Comparison of ENCODE assay signal across 8 cellular contexts in genomic region chr12:100127766-100128508, GRCh38. TPM values are rescaled to one million over a fixed set of nuclear protein-coding genes. Genes with fewer than 3 reads are reported as not detected.
A peak's percentile ranks its signal among the peaks of the same experiment; 100 is the strongest.
DNase-seq lines count a peak whose midpoint lies in the region; ATAC-seq and TF ChIP-seq lines count a peak whose summit lies in the region.
"Had no signal": no experiment of that assay in that cellular context is flagged by ENCODE, and none has a peak within 500 bp of the region (broad histone marks: within the 10 kb centered on the region; RNA-seq: fewer than 3 reads in every experiment).

No MANE protein-coding gene starts in this region.

- H3K4me3 ChIP-seq in GM23248 (peak overlapping the region; percentile 46), RWPE2 (ENCODE audit: severe bottlenecking) (no peak overlapping the region), fibroblast of pulmonary artery (replicated peaks; ENCODE audit: low read depth, low read length) (no peak overlapping the region), skeletal muscle cell (ENCODE audit: low read depth, low read length) (no peak overlapping the region)
- H3K4me3 ChIP-seq: sigmoid colon had no signal

- 5 to 7% methylated on average over 1 of the region's 1 CpG for WGBS in GM23248 (ENCODE audit: low coverage in 1 of 2, low lambda C conversion rate in 2 of 2, missing lambda C conversion rate in 2 of 2), 2 experiments

- no peaks in the 10 kb centered on the region for H3K9me3 ChIP-seq in GM23248 (ENCODE audit: low read depth)
- no peaks in the 10 kb centered on the region for H3K9me3 ChIP-seq in RWPE2 (ENCODE audit: severe bottlenecking)
- H3K9me3 ChIP-seq: sigmoid colon had no signal

- H3F3A ChIP-seq in GM23248 (ENCODE audit: insufficient read depth) = peaks cover 33% of the 10 kb centered on the region

- in situ Hi-C loops in GM23248 (cut with MboI) = no loop called here

- H3K4me1 ChIP-seq in GM23248 (ENCODE audit: insufficient read depth) = peaks cover 37% of the 10 kb centered on the region
- peaks cover 21% of the 10 kb centered on the region for H3K4me1 ChIP-seq in RWPE2 (ENCODE audit: insufficient read depth, poor library complexity, severe bottlenecking)

- no peaks in the 10 kb centered on the region for H3K36me3 ChIP-seq in GM23248 (ENCODE audit: low read depth)
- no peaks in the 10 kb centered on the region for H3K36me3 ChIP-seq in RWPE2 (ENCODE audit: low read depth)
- H3K36me3 ChIP-seq: sigmoid colon had no signal

- H3K27me3 ChIP-seq in GM23248 (replicated peaks; ENCODE audit: insufficient read depth) (no peaks in the 10 kb centered on the region), RWPE2 (ENCODE audit: insufficient read depth, poor library complexity, severe bottlenecking) (no peaks in the 10 kb centered on the region)
- H3K27me3 ChIP-seq: sigmoid colon had no signal

- H3K9ac ChIP-seq in GM23248 = peak overlapping the region; percentile 39

- no peaks in the 10 kb centered on the region for H3K9me2 ChIP-seq in GM23248 (ENCODE audit: insufficient read depth)

- H3K27ac ChIP-seq in GM23248 = peak overlapping the region; percentile 77
- H3K27ac ChIP-seq in RWPE2 (ENCODE audit: poor library complexity, severe bottlenecking) = peak overlapping the region; percentile 76

- H4K20me1 ChIP-seq in GM23248 (ENCODE audit: insufficient read depth) = peaks cover 5% of the 10 kb centered on the region; the same call in 1 of the 2 replicates

- H3K79me2 ChIP-seq in GM23248 (ENCODE audit: insufficient read depth) = peaks cover 97% of the 10 kb centered on the region

- no peak overlapping the region for H2AFZ ChIP-seq in GM23248

- DNase-seq in GM23248 (peak; percentile 78), RWPE2 (ENCODE audit: low spot score) (no peak), fibroblast of pulmonary artery (ENCODE audit: low read depth) (peak; percentile 80), skeletal muscle cell (ENCODE audit: low read depth) (peak; percentile 43), NCI-H2107 treated with DMSO at 0.1 percent for 48 hours (lab: John Stamatoyannopoulos, UW; ENCODE audit: unreplicated experiment) (no peak)
- DNase-seq: sigmoid colon had no signal

- peak overlapping the region; percentile 61 for H3K4me2 ChIP-seq in GM23248 (ENCODE audit: unreplicated experiment)

- ATAC-seq in RWPE2 (ENCODE audit: low read depth) (peak; percentile 74), HG03159 (IDR thresholded peaks at IDR 0.05; ENCODE audit: unreplicated experiment) (no peak), HG02970 (IDR thresholded peaks at IDR 0.05; ENCODE audit: low FRiP score, unreplicated experiment) (no peak)

- no peak for TF ChIP-seq CTCF in RWPE2 (IDR thresholded peaks at IDR 0.05; ENCODE audit: poor library complexity, severe bottlenecking)
- TF ChIP-seq CTCF in fibroblast of pulmonary artery (IDR thresholded peaks at IDR 0.05; ENCODE audit: low read length, missing control alignments) = no peak

RNA-seq across cellular contexts. Expression of gene BLTP3B, which starts 14.7 kb away (rescaled TPM):
- 26.2 and 31.0 TPM in 2 replicates for total RNA-seq in GM23248 (2014; rRNA removed; shearing (Covaris generic))
- polyA plus RNA-seq in GM23248 (2016; fragmentation: Nextera tagmentation; extraction: Ambion mirVana) = 14.9 and 17.7 TPM in 2 replicates

Comparison
In these comparisons a context has a peak if more than half of its experiments do, and no peak if none do; other contexts are left out.
1. DNase-seq: peak in GM23248 (single experiment), fibroblast of pulmonary artery (single experiment) and skeletal muscle cell (single experiment); none in RWPE2 (single experiment) and NCI-H2107 treated with DMSO at 0.1 percent for 48 hours (single experiment).